In genomic region chr3:124867511-124867910, GRCh38 we compare ENCODE assay signal across 26 cellular contexts.
"Had no signal": no experiment of that assay in that cellular context is flagged by ENCODE, and none has a peak within 500 bp of the region (broad histone marks: within the 10 kb centered on the region; RNA-seq: fewer than 3 reads in every experiment).

No MANE protein-coding gene starts in this region.

- DNase-seq: effector memory CD8-positive, alpha-beta T cell; esophagus squamous epithelium; foreskin fibroblast; glutamatergic neuron; immature natural killer cell; left colon; left ventricle myocardium superior; mesenchymal stem cell; naive thymus-derived CD4-positive, alpha-beta T cell; occipital lobe; psoas muscle; retina; right lobe of liver; spleen; stimulated activated CD4-positive, alpha-beta T cell treated with anti-CD3 and anti-CD28 coated beads, Interleukin-15, amount 100 ng/mL, for 24 hours; stimulated activated CD4-positive, alpha-beta T cell treated with anti-CD3 and anti-CD28 coated beads, Interleukin-1b, Interleukin-23, amount 100 ng/mL, for 48 hours; stimulated activated CD4-positive, alpha-beta T cell treated with anti-CD3 and anti-CD28 coated beads, Interleukin-4, amount 100 ng/mL, for 24 hours; upper lobe of right lung had no signal

- H3K9ac ChIP-seq: parathyroid adenoma had no signal

- H3K4me1 Mint-ChIP-seq: immature natural killer cell; stimulated activated memory B cell treated with anti-CD40 and anti-IgM and Interleukin-4, amounts not matched to agents 10 μg/mL and 1 μg/mL and 100 μg/mL, for 72 hours had no signal

- H3K4me3 Mint-ChIP-seq: dendritic cell treated with granulocyte-macrophage colony-stimulating factor and Interleukin-4, amounts not matched to agents 40 ng/mL and 50 ng/mL, for 4 days; effector memory CD8-positive, alpha-beta T cell; immature natural killer cell; naive thymus-derived CD4-positive, alpha-beta T cell; stimulated activated memory B cell treated with anti-CD40 and anti-IgM and Interleukin-4, amounts not matched to agents 10 μg/mL and 1 μg/mL and 100 μg/mL, for 72 hours; stimulated activated naive CD8-positive, alpha-beta T cell treated with anti-CD3 and anti-CD28 coated beads, Interleukin-15, Interleukin-2, amounts not matched to agents 100 ng/mL and 50 ng/mL, for 24 hours had no signal

- H3K27ac ChIP-seq: esophagus squamous epithelium, gastroesophageal sphincter, parathyroid adenoma, psoas muscle, right lobe of liver, spleen, tibial artery, upper lobe of right lung, vagina had no signal

- H3K9me3 Mint-ChIP-seq: dendritic cell treated with granulocyte-macrophage colony-stimulating factor and Interleukin-4, amounts not matched to agents 40 ng/mL and 50 ng/mL, for 4 days; effector memory CD8-positive, alpha-beta T cell; immature natural killer cell; stimulated activated memory B cell treated with anti-CD40 and anti-IgM and Interleukin-4, amounts not matched to agents 10 μg/mL and 1 μg/mL and 100 μg/mL, for 72 hours; stimulated activated naive CD8-positive, alpha-beta T cell treated with anti-CD3 and anti-CD28 coated beads, Interleukin-15, Interleukin-2, amounts not matched to agents 100 ng/mL and 50 ng/mL, for 24 hours had no signal

- H3K27ac Mint-ChIP-seq: dendritic cell treated with granulocyte-macrophage colony-stimulating factor and Interleukin-4, amounts not matched to agents 40 ng/mL and 50 ng/mL, for 4 days; effector memory CD8-positive, alpha-beta T cell; immature natural killer cell; stimulated activated memory B cell treated with anti-CD40 and anti-IgM and Interleukin-4, amounts not matched to agents 10 μg/mL and 1 μg/mL and 100 μg/mL, for 72 hours; stimulated activated naive CD8-positive, alpha-beta T cell treated with anti-CD3 and anti-CD28 coated beads, Interleukin-15, Interleukin-2, amounts not matched to agents 100 ng/mL and 50 ng/mL, for 24 hours had no signal

- H3K9me3 ChIP-seq: esophagus squamous epithelium, gastroesophageal sphincter, psoas muscle, right lobe of liver, spleen, tibial artery, upper lobe of right lung, vagina had no signal

- H3K4me3 ChIP-seq: esophagus squamous epithelium, gastroesophageal sphincter, lung, psoas muscle, right lobe of liver, spleen, tibial artery, upper lobe of right lung, vagina had no signal

- H3K36me3 Mint-ChIP-seq: immature natural killer cell; naive thymus-derived CD4-positive, alpha-beta T cell; stimulated activated memory B cell treated with anti-CD40 and anti-IgM and Interleukin-4, amounts not matched to agents 10 μg/mL and 1 μg/mL and 100 μg/mL, for 72 hours had no signal

- H3K4me1 ChIP-seq: parathyroid adenoma, psoas muscle, right lobe of liver, upper lobe of right lung had no signal

- ATAC-seq: effector memory CD8-positive, alpha-beta T cell; gastroesophageal sphincter; left colon; left ventricle myocardium superior; naive thymus-derived CD4-positive, alpha-beta T cell; psoas muscle; right lobe of liver; stimulated activated memory B cell treated with anti-CD40 and anti-IgM and Interleukin-4, amounts not matched to agents 10 μg/mL and 1 μg/mL and 100 μg/mL, for 72 hours; upper lobe of right lung had no signal

- H3K27me3 ChIP-seq: esophagus squamous epithelium, gastroesophageal sphincter, right lobe of liver, tibial artery, upper lobe of right lung, vagina had no signal

- H2AFZ ChIP-seq: parathyroid adenoma had no signal
